8 cellular contexts compared by ENCODE assay signal in the genomic region with DNA sequence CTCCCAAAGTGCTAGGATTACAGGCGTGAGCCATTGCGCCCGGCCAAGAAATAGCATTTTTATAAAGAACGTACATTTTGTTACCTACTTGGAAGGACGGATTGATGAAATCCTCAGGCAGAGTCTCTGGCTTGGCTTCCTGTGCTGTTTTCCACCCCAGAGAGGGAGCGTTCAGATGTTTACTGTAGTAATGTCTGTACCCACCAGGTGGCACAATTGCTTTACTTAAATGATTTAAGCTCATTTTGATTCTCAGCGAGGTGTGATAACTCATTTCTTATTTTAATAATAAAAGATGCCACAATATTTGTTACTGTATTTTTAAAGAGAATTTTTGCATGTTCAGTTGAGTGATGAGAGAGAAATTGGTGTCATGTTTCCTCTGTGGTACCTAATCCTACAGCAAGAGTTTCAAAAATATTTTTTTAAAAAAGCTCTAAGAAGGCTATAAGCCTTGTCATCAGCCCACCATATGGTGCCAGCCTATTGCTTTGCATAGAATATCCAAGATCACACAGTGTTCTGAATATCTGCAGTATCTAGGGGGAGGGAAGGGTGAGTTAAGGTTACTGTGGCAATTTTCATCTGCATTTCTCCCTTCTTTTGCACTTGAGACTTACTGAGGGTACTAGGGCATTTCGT.
DNase-seq lines count a peak whose midpoint lies in the region; TF ChIP-seq lines count a peak whose summit lies in the region.

No MANE protein-coding gene starts in this region.

- no peak overlapping the region for H3K27ac ChIP-seq in iPS DF 6.9 (ENCODE audit: low read length)

- H3K27ac Mint-ChIP-seq in brain, result peak overlapping the region; percentile 10 to 95 (median 77)

- peak; percentile 79 to 84 for TF ChIP-seq CTCF in brain (conservative IDR thresholded peaks at IDR 0.05)

- H3K27me3 Mint-ChIP-seq in brain, result no peaks in the 10 kb centered on the region

- H3K36me3 Mint-ChIP-seq in brain, result peaks cover under 1% of the 10 kb centered on the region

- DNase-seq in SHP77 (lab: John Stamatoyannopoulos, UW) (peak; percentile 46 to 59), SHP77 treated with DMSO at 0.1 percent for 48 hours (lab: John Stamatoyannopoulos, UW) (no peak), NCI-H1417 treated with DMSO at 0.1 percent for 48 hours (lab: John Stamatoyannopoulos, UW) (peak; percentile 29), T-helper 1 cell (peak in 4 of 5 donors; percentile 25 to 62 (median 45)), iPS DF 6.9 (ENCODE audit: low read depth, low spot score) (peak; percentile 72), GOT3 (lab: John Stamatoyannopoulos, UW) (no peak)
- DNase-seq in stimulated activated CD4-positive, alpha-beta T cell treated with anti-CD3 and anti-CD28 coated beads, Interleukin-12 subunit alpha, Interleukin-12 subunit beta, amount 100 ng/mL, for 24 hours (ENCODE audit: low read depth in 2 of 2), result peak; percentile 9 to 45

- no peaks in the 10 kb centered on the region for H3K4me1 ChIP-seq in iPS DF 6.9 (ENCODE audit: control insufficient read depth, insufficient read depth, low read length)

- H3K4me3 ChIP-seq in iPS DF 6.9 (ENCODE audit: low read length), result no peak overlapping the region

- WGBS in iPS DF 6.9 (ENCODE audit: insufficient coverage, insufficient read length), result no CpG with 5 or more reads among the region's 8 CpGs

- H3K4me3 Mint-ChIP-seq in brain, result peak overlapping the region in 3 of 5 experiments; percentile 5 to 69 (median 62)

- H3K36me3 ChIP-seq in iPS DF 6.9 (ENCODE audit: control insufficient read depth, insufficient read depth, low read length), result no peaks in the 10 kb centered on the region

- H3K9me3 ChIP-seq in iPS DF 6.9 (ENCODE audit: control insufficient read depth, insufficient read depth, low read length), result no peaks in the 10 kb centered on the region

- peaks cover 64% of the 10 kb centered on the region for H3K4me1 Mint-ChIP-seq in brain

- H3K27me3 ChIP-seq in iPS DF 6.9 (ENCODE audit: control insufficient read depth, insufficient read depth, low read length), result no peaks in the 10 kb centered on the region

- H3K9me3 Mint-ChIP-seq in brain, result no peaks in the 10 kb centered on the region

Comparison
In these comparisons a context has a peak if more than half of its experiments do, and no peak if none do; other contexts are left out.
1. DNase-seq: peak in SHP77 (2 of 2), NCI-H1417 treated with DMSO at 0.1 percent for 48 hours (single experiment), T-helper 1 cell (4 of 5), iPS DF 6.9 (single experiment) and stimulated activated CD4-positive, alpha-beta T cell treated with anti-CD3 and anti-CD28 coated beads, Interleukin-12 subunit alpha, Interleukin-12 subunit beta, amount 100 ng/mL, for 24 hours (2 of 2); none in SHP77 treated with DMSO at 0.1 percent for 48 hours (single experiment) and GOT3 (single experiment).